Comparison of ENCODE assay signal across 1 cellular context in genomic region chr22:21003782-21004181, GRCh38.
TF ChIP-seq lines count a peak whose summit lies in the region.

No MANE protein-coding gene starts in this region.

TF ChIP-seq in H1, 55 proteins besides CTCF, POLR2A, EP300 and RAD21:
- TF ChIP-seq BACH1 (IDR thresholded peaks at IDR 0.05; ENCODE audit: low read length) (no peak), CTBP2 (IDR thresholded peaks at IDR 0.05; ENCODE audit: borderline replicate concordance, insufficient read depth, insufficient read length, low read length) (no peak), FOSL1 (IDR thresholded peaks at IDR 0.05; ENCODE audit: insufficient read depth, low read depth, low read length) (no peak), KDM4A (IDR thresholded peaks at IDR 0.05; ENCODE audit: low read depth, low read length, severe bottlenecking) (no peak), CBX8 (IDR thresholded peaks at IDR 0.05; ENCODE audit: borderline replicate concordance, low read depth, low read length) (no peak), ATF2 (IDR thresholded peaks at IDR 0.05; ENCODE audit: low read length) (no peak), SP1 (IDR thresholded peaks at IDR 0.05; ENCODE audit: low read depth, low read length) (no peak), SUZ12 (IDR thresholded peaks at IDR 0.05; ENCODE audit: low read length) (no peak), CREB1 (IDR thresholded peaks at IDR 0.05) (no peak), CBX5 (IDR thresholded peaks at IDR 0.05; ENCODE audit: low read depth, low read length) (no peak), NRF1 (IDR thresholded peaks at IDR 0.05; ENCODE audit: low read depth, low read length) (no peak), RNF2 (IDR thresholded peaks at IDR 0.05; ENCODE audit: borderline replicate concordance, low read depth, low read length, missing control alignments, poor library complexity, severe bottlenecking) (no peak), SP4 (IDR thresholded peaks at IDR 0.05; ENCODE audit: low read length) (no peak), POU5F1 (IDR thresholded peaks at IDR 0.05; ENCODE audit: low read depth, low read length) (no peak), SP2 (IDR thresholded peaks at IDR 0.05; ENCODE audit: low read length) (no peak), TAF1 (IDR thresholded peaks at IDR 0.05; ENCODE audit: low read depth, low read length) (no peak), TCF12 (IDR thresholded peaks at IDR 0.05; ENCODE audit: low read depth, low read length) (no peak), RXRA (IDR thresholded peaks at IDR 0.05; ENCODE audit: insufficient read depth, low read depth, low read length) (no peak), SIN3A (conservative IDR thresholded peaks at IDR 0.05 in 1 of 2, IDR thresholded peaks at IDR 0.05 in 1 of 2; ENCODE audit: low read depth in 1 of 2, low read length in 2 of 2) (no peak)
- TF ChIP-seq, protein P1, sequence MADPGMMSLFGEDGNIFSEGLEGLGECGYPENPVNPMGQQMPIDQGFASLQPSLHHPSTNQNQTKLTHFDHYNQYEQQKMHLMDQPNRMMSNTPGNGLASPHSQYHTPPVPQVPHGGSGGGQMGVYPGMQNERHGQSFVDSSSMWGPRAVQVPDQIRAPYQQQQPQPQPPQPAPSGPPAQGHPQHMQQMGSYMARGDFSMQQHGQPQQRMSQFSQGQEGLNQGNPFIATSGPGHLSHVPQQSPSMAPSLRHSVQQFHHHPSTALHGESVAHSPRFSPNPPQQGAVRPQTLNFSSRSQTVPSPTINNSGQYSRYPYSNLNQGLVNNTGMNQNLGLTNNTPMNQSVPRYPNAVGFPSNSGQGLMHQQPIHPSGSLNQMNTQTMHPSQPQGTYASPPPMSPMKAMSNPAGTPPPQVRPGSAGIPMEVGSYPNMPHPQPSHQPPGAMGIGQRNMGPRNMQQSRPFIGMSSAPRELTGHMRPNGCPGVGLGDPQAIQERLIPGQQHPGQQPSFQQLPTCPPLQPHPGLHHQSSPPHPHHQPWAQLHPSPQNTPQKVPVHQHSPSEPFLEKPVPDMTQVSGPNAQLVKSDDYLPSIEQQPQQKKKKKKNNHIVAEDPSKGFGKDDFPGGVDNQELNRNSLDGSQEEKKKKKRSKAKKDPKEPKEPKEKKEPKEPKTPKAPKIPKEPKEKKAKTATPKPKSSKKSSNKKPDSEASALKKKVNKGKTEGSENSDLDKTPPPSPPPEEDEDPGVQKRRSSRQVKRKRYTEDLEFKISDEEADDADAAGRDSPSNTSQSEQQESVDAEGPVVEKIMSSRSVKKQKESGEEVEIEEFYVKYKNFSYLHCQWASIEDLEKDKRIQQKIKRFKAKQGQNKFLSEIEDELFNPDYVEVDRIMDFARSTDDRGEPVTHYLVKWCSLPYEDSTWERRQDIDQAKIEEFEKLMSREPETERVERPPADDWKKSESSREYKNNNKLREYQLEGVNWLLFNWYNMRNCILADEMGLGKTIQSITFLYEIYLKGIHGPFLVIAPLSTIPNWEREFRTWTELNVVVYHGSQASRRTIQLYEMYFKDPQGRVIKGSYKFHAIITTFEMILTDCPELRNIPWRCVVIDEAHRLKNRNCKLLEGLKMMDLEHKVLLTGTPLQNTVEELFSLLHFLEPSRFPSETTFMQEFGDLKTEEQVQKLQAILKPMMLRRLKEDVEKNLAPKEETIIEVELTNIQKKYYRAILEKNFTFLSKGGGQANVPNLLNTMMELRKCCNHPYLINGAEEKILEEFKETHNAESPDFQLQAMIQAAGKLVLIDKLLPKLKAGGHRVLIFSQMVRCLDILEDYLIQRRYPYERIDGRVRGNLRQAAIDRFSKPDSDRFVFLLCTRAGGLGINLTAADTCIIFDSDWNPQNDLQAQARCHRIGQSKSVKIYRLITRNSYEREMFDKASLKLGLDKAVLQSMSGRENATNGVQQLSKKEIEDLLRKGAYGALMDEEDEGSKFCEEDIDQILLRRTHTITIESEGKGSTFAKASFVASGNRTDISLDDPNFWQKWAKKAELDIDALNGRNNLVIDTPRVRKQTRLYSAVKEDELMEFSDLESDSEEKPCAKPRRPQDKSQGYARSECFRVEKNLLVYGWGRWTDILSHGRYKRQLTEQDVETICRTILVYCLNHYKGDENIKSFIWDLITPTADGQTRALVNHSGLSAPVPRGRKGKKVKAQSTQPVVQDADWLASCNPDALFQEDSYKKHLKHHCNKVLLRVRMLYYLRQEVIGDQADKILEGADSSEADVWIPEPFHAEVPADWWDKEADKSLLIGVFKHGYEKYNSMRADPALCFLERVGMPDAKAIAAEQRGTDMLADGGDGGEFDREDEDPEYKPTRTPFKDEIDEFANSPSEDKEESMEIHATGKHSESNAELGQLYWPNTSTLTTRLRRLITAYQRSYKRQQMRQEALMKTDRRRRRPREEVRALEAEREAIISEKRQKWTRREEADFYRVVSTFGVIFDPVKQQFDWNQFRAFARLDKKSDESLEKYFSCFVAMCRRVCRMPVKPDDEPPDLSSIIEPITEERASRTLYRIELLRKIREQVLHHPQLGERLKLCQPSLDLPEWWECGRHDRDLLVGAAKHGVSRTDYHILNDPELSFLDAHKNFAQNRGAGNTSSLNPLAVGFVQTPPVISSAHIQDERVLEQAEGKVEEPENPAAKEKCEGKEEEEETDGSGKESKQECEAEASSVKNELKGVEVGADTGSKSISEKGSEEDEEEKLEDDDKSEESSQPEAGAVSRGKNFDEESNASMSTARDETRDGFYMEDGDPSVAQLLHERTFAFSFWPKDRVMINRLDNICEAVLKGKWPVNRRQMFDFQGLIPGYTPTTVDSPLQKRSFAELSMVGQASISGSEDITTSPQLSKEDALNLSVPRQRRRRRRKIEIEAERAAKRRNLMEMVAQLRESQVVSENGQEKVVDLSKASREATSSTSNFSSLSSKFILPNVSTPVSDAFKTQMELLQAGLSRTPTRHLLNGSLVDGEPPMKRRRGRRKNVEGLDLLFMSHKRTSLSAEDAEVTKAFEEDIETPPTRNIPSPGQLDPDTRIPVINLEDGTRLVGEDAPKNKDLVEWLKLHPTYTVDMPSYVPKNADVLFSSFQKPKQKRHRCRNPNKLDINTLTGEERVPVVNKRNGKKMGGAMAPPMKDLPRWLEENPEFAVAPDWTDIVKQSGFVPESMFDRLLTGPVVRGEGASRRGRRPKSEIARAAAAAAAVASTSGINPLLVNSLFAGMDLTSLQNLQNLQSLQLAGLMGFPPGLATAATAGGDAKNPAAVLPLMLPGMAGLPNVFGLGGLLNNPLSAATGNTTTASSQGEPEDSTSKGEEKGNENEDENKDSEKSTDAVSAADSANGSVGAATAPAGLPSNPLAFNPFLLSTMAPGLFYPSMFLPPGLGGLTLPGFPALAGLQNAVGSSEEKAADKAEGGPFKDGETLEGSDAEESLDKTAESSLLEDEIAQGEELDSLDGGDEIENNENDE (IDR thresholded peaks at IDR 0.05; ENCODE audit: insufficient replicate concordance, low read length) = no peak
